26 cellular contexts compared by ENCODE assay signal in the genomic region with DNA sequence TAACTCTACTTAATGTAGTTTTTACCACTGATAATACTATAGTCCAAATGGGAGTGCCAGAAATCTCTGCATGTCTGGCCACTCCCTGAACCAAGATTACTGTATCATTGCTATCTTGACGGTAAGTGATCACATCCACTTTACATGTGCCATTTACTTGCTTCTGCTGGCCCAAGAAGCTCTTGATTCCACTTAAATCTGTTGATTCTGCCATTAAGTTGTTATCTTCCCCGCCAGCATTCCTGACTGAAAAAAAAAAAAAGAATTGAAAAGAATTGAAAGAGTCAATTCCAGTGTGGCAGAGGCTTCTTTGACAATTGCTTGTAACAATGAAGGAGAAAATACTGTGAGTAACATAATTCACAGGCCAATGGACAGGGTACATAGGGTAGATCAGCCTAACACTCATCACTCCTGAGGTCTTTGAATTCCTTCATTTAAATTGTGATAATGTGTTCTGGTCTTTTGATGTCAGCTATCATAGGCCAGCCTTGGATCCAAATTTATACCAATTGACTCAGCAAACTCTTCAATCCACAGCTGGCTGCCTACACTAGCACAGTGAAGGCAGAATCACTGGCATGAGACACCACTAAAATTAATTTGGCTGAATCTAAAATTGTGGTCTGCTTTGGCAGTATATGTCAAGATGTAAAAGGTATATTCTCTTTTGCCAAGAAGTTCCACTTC.
"Had no signal": no experiment of that assay in that cellular context is flagged by ENCODE, and none has a peak within 500 bp of the region (broad histone marks: within the 10 kb centered on the region; RNA-seq: fewer than 3 reads in every experiment).

No MANE protein-coding gene starts in this region.

- H3K27ac Mint-ChIP-seq: activated CD4-positive, alpha-beta memory T cell treated with anti-CD3 and anti-CD28 coated beads for 36 hours; activated CD4-positive, alpha-beta T cell treated with anti-CD3 and anti-CD28 coated beads, Interleukin-2, amount 10 ng/mL, durations not matched to agents 7 days and 5 days; activated naive CD4-positive, alpha-beta T cell treated with anti-CD3 and anti-CD28 coated beads for 36 hours; activated naive CD8-positive, alpha-beta T cell; activated T-helper 17 cell treated with anti-CD3 and anti-CD28 coated beads, Interleukin-2, amount 50 U/mL, for 72 hours; brain had no signal

- H3K36me3 Mint-ChIP-seq: activated CD4-positive, alpha-beta memory T cell treated with anti-CD3 and anti-CD28 coated beads for 36 hours; activated naive CD8-positive, alpha-beta T cell; brain had no signal

- H3K4me3 Mint-ChIP-seq: activated CD4-positive, alpha-beta memory T cell treated with anti-CD3 and anti-CD28 coated beads for 36 hours; activated CD4-positive, alpha-beta T cell treated with anti-CD3 and anti-CD28 coated beads, Interleukin-2, amount 10 ng/mL, durations not matched to agents 7 days and 5 days; activated naive CD4-positive, alpha-beta T cell treated with anti-CD3 and anti-CD28 coated beads for 36 hours; activated naive CD8-positive, alpha-beta T cell; activated T-helper 17 cell treated with anti-CD3 and anti-CD28 coated beads, Interleukin-2, amount 50 U/mL, for 72 hours; brain; central memory CD8-positive, alpha-beta T cell had no signal

- DNase-seq: activated CD4-positive, alpha-beta memory T cell treated with anti-CD3 and anti-CD28 coated beads for 36 hours; activated CD4-positive, alpha-beta T cell treated with anti-CD3 and anti-CD28 coated beads, Interleukin-2, amount 10 ng/mL, durations not matched to agents 7 days and 5 days; activated CD4-positive, CD25-positive, alpha-beta regulatory T cell; activated CD8-positive, alpha-beta memory T cell treated with anti-CD3 and anti-CD28 coated beads for 24 hours; activated gamma-delta T cell; activated naive CD4-positive, alpha-beta T cell treated with anti-CD3 and anti-CD28 coated beads for 36 hours; activated T-cell treated with anti-CD3 and anti-CD28 coated beads, Interleukin-2, amount 50 U/mL, for 48 hours; amygdala; MM.1S; NCI-H1694; NCI-H2081; NCI-H2171; NCI-H345; NCI-H510A; NCI-H69; OCI-M1; RPMI8226; T-helper 1 cell had no signal

- ATAC-seq: activated T-helper 17 cell treated with anti-CD3 and anti-CD28 coated beads, Interleukin-2, amount 50 U/mL, for 72 hours; Panc1; Right ventricle myocardium inferior had no signal

- H3K4me3 ChIP-seq: SK-N-MC had no signal

- H3K27ac ChIP-seq: SK-N-MC, VCaP had no signal

- H3K27me3 Mint-ChIP-seq: activated CD4-positive, alpha-beta memory T cell treated with anti-CD3 and anti-CD28 coated beads for 36 hours; activated CD4-positive, alpha-beta T cell treated with anti-CD3 and anti-CD28 coated beads, Interleukin-2, amount 10 ng/mL, durations not matched to agents 7 days and 5 days; activated naive CD8-positive, alpha-beta T cell; activated T-helper 17 cell treated with anti-CD3 and anti-CD28 coated beads, Interleukin-2, amount 50 U/mL, for 72 hours; brain; central memory CD8-positive, alpha-beta T cell had no signal

- H3K4me1 Mint-ChIP-seq: activated CD4-positive, alpha-beta T cell treated with anti-CD3 and anti-CD28 coated beads, Interleukin-2, amount 10 ng/mL, durations not matched to agents 7 days and 5 days; activated T-helper 17 cell treated with anti-CD3 and anti-CD28 coated beads, Interleukin-2, amount 50 U/mL, for 72 hours; brain; central memory CD8-positive, alpha-beta T cell had no signal
